8 cellular contexts compared by ENCODE assay signal in genomic region chr13:40665754-40666057, GRCh38. TPM values are rescaled to one million over a fixed set of nuclear protein-coding genes. Genes with fewer than 3 reads are reported as not detected.
DNase-seq lines count a peak whose midpoint lies in the region; ATAC-seq and TF ChIP-seq lines count a peak whose summit lies in the region.

No MANE protein-coding gene starts in this region.

- ATAC-seq in GM19023 (IDR thresholded peaks at IDR 0.05; ENCODE audit: unreplicated experiment) (peak; percentile 7), HG02642 (IDR thresholded peaks at IDR 0.05; ENCODE audit: poor library complexity, unreplicated experiment) (no peak)

- no peak for TF ChIP-seq POLR2A in stomach (IDR thresholded peaks at IDR 0.05)

- TF ChIP-seq RAD21 in liver (IDR thresholded peaks at IDR 0.05): no peak

- no peak for TF ChIP-seq EP300 in stomach (IDR thresholded peaks at IDR 0.05)

- WGBS in liver: under 1% methylated on average over 46 of the region's 46 CpGs
- 0 to 1% (median 0%) methylated on average over 18 to 46 of the region's 46 CpGs for WGBS in stomach, 5 donors

- H3K36me3 ChIP-seq in liver (ENCODE audit: control insufficient read depth in 4 of 4, insufficient read depth in 3 of 4, low read depth in 1 of 4, low read length in 3 of 4) (no peaks in the 10 kb centered on the region), stomach (no peaks in the 10 kb centered on the region)

- H3K9me3 ChIP-seq in liver (ENCODE audit: control insufficient read depth in 4 of 4, low read length in 3 of 4) (no peaks in the 10 kb centered on the region), stomach (no peaks in the 10 kb centered on the region)

- H3K27ac ChIP-seq in angular gyrus (ENCODE audit: low read depth, low read length): peak overlapping the region; percentile 80
- peak overlapping the region; percentile 99 for H3K27ac ChIP-seq in liver (ENCODE audit: low read depth in 1 of 2, low read length in 2 of 2)
- peak overlapping the region; percentile 96 to 100 (median 99) for H3K27ac ChIP-seq in stomach

- peak; percentile 49 for DNase-seq in 8988T
- DNase-seq in NCI-H460 (ENCODE audit: extremely low read depth, low read depth): peak; percentile 11
- DNase-seq in stomach: no peak
- DNase-seq in posterior vena cava (ENCODE audit: low spot score): no peak

- H3K4me1 ChIP-seq in liver (ENCODE audit: control insufficient read depth in 4 of 4, insufficient read depth in 4 of 4, low read length in 3 of 4): peaks cover 3 to 14% (median 8%) of the 10 kb centered on the region in 4 donors
- peaks cover 28 to 45% (median 37%) of the 10 kb centered on the region in 4 donors for H3K4me1 ChIP-seq in stomach

- intact Hi-C loops in stomach (cut with DNase I; ENCODE audit: low total_unique reads) (no loop called here), posterior vena cava (cut with DNase I) (loop anchor here (2.0 to 10.0 kb wide), 2 partner anchors 601 to 605 kb away; no protein-coding TSS in a partner anchor)

- no peak for TF ChIP-seq CTCF in liver (IDR thresholded peaks at IDR 0.05; ENCODE audit: low read depth, low read length, missing input control)
- no peak for TF ChIP-seq CTCF in stomach (IDR thresholded peaks at IDR 0.05)

- H3K27me3 ChIP-seq in liver (ENCODE audit: control insufficient read depth in 4 of 4, insufficient read depth in 4 of 4, low read length in 3 of 4): no peaks in the 10 kb centered on the region
- H3K27me3 ChIP-seq in stomach: no peaks in the 10 kb centered on the region

- H3K9ac ChIP-seq in liver (ENCODE audit: low read depth in 1 of 2, low read length in 2 of 2): peak overlapping the region in 1 of 2 donors; percentile 91

- peak overlapping the region; percentile 89 to 93 (median 92) for H3K4me3 ChIP-seq in liver (ENCODE audit: low read depth in 1 of 3, low read length in 3 of 3)
- H3K4me3 ChIP-seq in stomach: peak overlapping the region; percentile 76 to 94 (median 91)

TF ChIP-seq in liver, 16 proteins besides CTCF, POLR2A, EP300 and RAD21:
- no peak for TF ChIP-seq FOXA1 (IDR thresholded peaks at IDR 0.05)

RNA-seq across cellular contexts. Expression of gene FOXO1, which starts 0.7 kb away (rescaled TPM):
- 3.5 and 3.9 TPM in 2 replicates for total RNA-seq in NCI-H460 (2014; rRNA removed; shearing (Covaris generic))
- polyA plus RNA-seq in NCI-H460 (2014; cell fraction: nucleus; rRNA removed): 2.6 and 4.4 TPM in 2 replicates
- 10 to 100 TPM in 1 of 2 donors, 1 to 10 TPM in 1; 6.4 to 23.6 TPM for total RNA-seq in liver
- polyA plus RNA-seq in liver: 10 to 100 TPM in 1 of 2 donors, 1 to 10 TPM in 1; 5.4 to 10.8 TPM
- total RNA-seq in stomach: 10 to 100 TPM; 12.9 to 43.7 (median 26.6) TPM
- polyA plus RNA-seq in stomach: 1 to 10 TPM; 4.2 to 9.9 (median 7.8) TPM
- total RNA-seq in posterior vena cava: 10 to 100 TPM; 34.4 to 42.5 TPM

Comparison
In these comparisons a context has a peak if more than half of its experiments do, and no peak if none do; other contexts are left out.
1. DNase-seq: peak in 8988T (single experiment) and NCI-H460 (single experiment); none in stomach (single experiment) and posterior vena cava (single experiment).
2. Peak in every context shown above with its lines, with median percentiles within 50 percentile points of each other: H3K27ac ChIP-seq.